In genomic region chr3:195546130-195546560, GRCh38 we compare ENCODE assay signal across 1 cellular context.
TF ChIP-seq lines count a peak whose summit lies in the region.

No MANE protein-coding gene starts in this region.

TF ChIP-seq in IMR-90, 13 proteins besides CTCF, POLR2A, EP300 and RAD21 (continued from another document):
- TF ChIP-seq ELK1 (IDR thresholded peaks at IDR 0.05; ENCODE audit: borderline replicate concordance, low read depth, low read length) (no peak), NFE2L2 (IDR thresholded peaks at IDR 0.05; ENCODE audit: low read depth, low read length) (no peak), CHD1 (IDR thresholded peaks at IDR 0.05; ENCODE audit: low read depth, low read length) (no peak), RFX5 (IDR thresholded peaks at IDR 0.05; ENCODE audit: low read depth, low read length) (no peak), FOS (IDR thresholded peaks at IDR 0.05; ENCODE audit: low read depth, low read length) (no peak; the same call in 1 of the 2 replicates), MAFK (IDR thresholded peaks at IDR 0.05; ENCODE audit: low read depth, low read length) (no peak)
